In genomic region chr20:36052117-36052513, GRCh38 we compare ENCODE assay signal across 25 cellular contexts.
DNase-seq lines count a peak whose midpoint lies in the region; ATAC-seq and TF ChIP-seq lines count a peak whose summit lies in the region.
"Had no signal": no experiment of that assay in that cellular context is flagged by ENCODE, and none has a peak within 500 bp of the region (broad histone marks: within the 10 kb centered on the region; RNA-seq: fewer than 3 reads in every experiment).

No MANE protein-coding gene starts in this region.

- no peak overlapping the region for H4K8ac ChIP-seq in mesendoderm (ENCODE audit: low read depth, low read length)

- H3K4me3 ChIP-seq in breast epithelium (no peak overlapping the region), SK-N-MC (no peak overlapping the region), mesendoderm (ENCODE audit: low read length) (no peak overlapping the region), mucosa of descending colon (no peak overlapping the region)
- H3K4me3 ChIP-seq: right atrium auricular region had no signal

- whole genome bisulfite sequencing in mesendoderm (ENCODE audit: extremely low coverage, insufficient coverage, low lambda C conversion rate) = no CpG with 5 or more reads among the region's 6 CpGs

- no peaks in the 10 kb centered on the region for H3K79me1 ChIP-seq in mesendoderm (ENCODE audit: low read length)

- H3K27me3 ChIP-seq in breast epithelium (no peaks in the 10 kb centered on the region), mesendoderm (ENCODE audit: insufficient read depth, low read length, poor library complexity) (no peaks in the 10 kb centered on the region)
- H3K27me3 ChIP-seq: right atrium auricular region, transverse colon had no signal

- H3K4me1 ChIP-seq in breast epithelium (no peaks in the 10 kb centered on the region), mesendoderm (ENCODE audit: control insufficient read depth, low read depth, low read length) (peaks cover 5% of the 10 kb centered on the region), mucosa of descending colon (ENCODE audit: low read depth) (peaks cover 10% of the 10 kb centered on the region)

- H3K27ac ChIP-seq in breast epithelium (no peak overlapping the region), SK-N-MC (0 out of 2 replicates have a peak overlapping the region, but pooled peaks have one; percentile 87), mesendoderm (ENCODE audit: low read depth, low read length) (no peak overlapping the region)
- H3K27ac ChIP-seq: right atrium auricular region had no signal

- no peak overlapping the region for H3K4me3 Mint-ChIP-seq in MCF 10A (ENCODE audit: unreplicated experiment)

- no peak overlapping the region for H3K23ac ChIP-seq in mesendoderm (ENCODE audit: low read length)

- peaks cover 15% of the 10 kb centered on the region for H3K4me1 Mint-ChIP-seq in MCF 10A (ENCODE audit: insufficient read depth, unreplicated experiment)

- no peak overlapping the region for H3K18ac ChIP-seq in mesendoderm (ENCODE audit: low read length)

- no peak overlapping the region for H2BK120ac ChIP-seq in mesendoderm (ENCODE audit: low read depth, low read length)

- no peak for TF ChIP-seq POLR2A in breast epithelium (IDR thresholded peaks at IDR 0.05)

- no peak for DNase-seq in MCF 10A (ENCODE audit: unreplicated experiment)
- DNase-seq in breast epithelium (ENCODE audit: low spot score in 2 of 2) = no peak
- no peak for DNase-seq in SK-N-MC (ENCODE audit: low read depth, low spot score)
- DNase-seq in mesendoderm = no peak
- DNase-seq in mucosa of descending colon = no peak
- DNase-seq: ACHN; activated CD8-positive, alpha-beta memory T cell treated with anti-CD3 and anti-CD28 coated beads, Interleukin-2, amount 10 ng/mL, durations not matched to agents 7 days and 5 days; activated effector memory CD4-positive, alpha-beta T cell treated with Interleukin-2 at 50 U/mL for 16 hours; EL; KG1; NCI-H1092 treated with DMSO at 0.1 percent for 48 hours; NCI-H2081; NCI-H446 treated with DMSO at 0.1 percent for 48 hours; stimulated activated CD4-positive, alpha-beta T cell treated with anti-CD3 and anti-CD28 coated beads, Interleukin-15, amount 100 ng/mL, for 24 hours; stimulated activated naive B cell treated with anti-CD40 and anti-IgM and Interleukin-4, amounts not matched to agents 10 μg/mL and 1 μg/mL and 100 μg/mL, for 72 hours; T-helper 2 cell; transverse colon had no signal

- H3K9me3 ChIP-seq in breast epithelium (no peaks in the 10 kb centered on the region), SK-N-MC (ENCODE audit: low read depth, low read length) (no peaks in the 10 kb centered on the region), mucosa of descending colon (no peaks in the 10 kb centered on the region)
- H3K9me3 ChIP-seq: right atrium auricular region, transverse colon had no signal

- H3K9ac ChIP-seq in SK-N-MC (ENCODE audit: insufficient read length) (no peak overlapping the region), mesendoderm (ENCODE audit: low read length) (no peak overlapping the region)

- BruUV-seq in MCF 10A (replicated peaks; lab: Mats Ljungman, UMichigan) = no TSS peak

- TF ChIP-seq CTCF in MCF 10A (IDR thresholded peaks at IDR 0.05; ENCODE audit: unreplicated experiment) = no peak
- TF ChIP-seq CTCF in breast epithelium (IDR thresholded peaks at IDR 0.05) = no peak
- TF ChIP-seq CTCF in mucosa of descending colon (IDR thresholded peaks at IDR 0.05) = no peak

- CTCF ChIA-PET in MCF 10A (lab: Yijun Ruan, JAX) = interaction anchor here (1.1 to 2.5 kb wide), 3 partner anchors 45 to 87 kb away, joined by 3 to 17 read pairs (median 5); no protein-coding TSS in a partner anchor

- H2BK5ac ChIP-seq in mesendoderm (ENCODE audit: low read length) = no peak overlapping the region

- peak overlapping the region; percentile 61 for H3K56ac ChIP-seq in mesendoderm (ENCODE audit: low read length)

- peaks cover 21% of the 10 kb centered on the region for H3K36me3 Mint-ChIP-seq in MCF 10A (ENCODE audit: insufficient read depth, unreplicated experiment)

- H3K27ac Mint-ChIP-seq in MCF 10A (ENCODE audit: low read depth, unreplicated experiment) = peak overlapping the region; percentile 93
- H3K27ac Mint-ChIP-seq: stimulated activated naive B cell treated with anti-CD40 and anti-IgM and Interleukin-4, amounts not matched to agents 10 μg/mL and 1 μg/mL and 100 μg/mL, for 72 hours had no signal

- peaks cover 15% of the 10 kb centered on the region for H3K79me2 ChIP-seq in mesendoderm (ENCODE audit: control insufficient read depth, insufficient read depth, low read length)

- intact Hi-C loops in MCF 10A (cut with micrococcal nuclease) = loop anchor here (5.0 kb wide), 1 partner anchor 35 kb away; no protein-coding TSS in a partner anchor
- intact Hi-C loops in breast epithelium (cut with DNase I; ENCODE audit: low total_unique reads) = loop anchor here (10.0 kb wide), 1 partner anchor 83 kb away; no protein-coding TSS in a partner anchor
- intact Hi-C loops in mucosa of descending colon (cut with DNase I, micrococcal nuclease) = no loop called here

- H3K4me2 ChIP-seq in mesendoderm (ENCODE audit: low read length) = no peak overlapping the region

- H3K36me3 ChIP-seq in breast epithelium = no peaks in the 10 kb centered on the region
- peaks cover 8% of the 10 kb centered on the region for H3K36me3 ChIP-seq in SK-N-MC (ENCODE audit: insufficient read depth, low read length)
- no peaks in the 10 kb centered on the region for H3K36me3 ChIP-seq in mesendoderm (ENCODE audit: control insufficient read depth, insufficient read depth, low read length)
- no peaks in the 10 kb centered on the region for H3K36me3 ChIP-seq in mucosa of descending colon (ENCODE audit: low read depth)
- H3K36me3 ChIP-seq: right atrium auricular region, transverse colon had no signal

- H4K5ac ChIP-seq in mesendoderm (ENCODE audit: low read length) = no peak overlapping the region

- no peak overlapping the region for H2AK5ac ChIP-seq in mesendoderm (ENCODE audit: low read length)

- H3K9me3 Mint-ChIP-seq in MCF 10A (ENCODE audit: unreplicated experiment) = no peaks in the 10 kb centered on the region
- H3K9me3 Mint-ChIP-seq: endodermal cell; stimulated activated naive B cell treated with anti-CD40 and anti-IgM and Interleukin-4, amounts not matched to agents 10 μg/mL and 1 μg/mL and 100 μg/mL, for 72 hours had no signal

- H3K4ac ChIP-seq in mesendoderm (ENCODE audit: low read depth, low read length) = no peak overlapping the region

- ATAC-seq in HG02938 (IDR thresholded peaks at IDR 0.05; ENCODE audit: unreplicated experiment) (no peak), HG02678 (IDR thresholded peaks at IDR 0.05; ENCODE audit: unreplicated experiment) (no peak), GM19467 (IDR thresholded peaks at IDR 0.05; ENCODE audit: unreplicated experiment) (no peak), mucosa of descending colon (no peak)
- ATAC-seq: activated CD4-positive, CD25-positive, alpha-beta regulatory T cell treated with anti-CD3 and anti-CD28 coated beads, Interleukin-2, amount 50 U/mL, for 24 hours; activated CD8-positive, alpha-beta memory T cell treated with anti-CD3 and anti-CD28 coated beads, Interleukin-2, amount 10 ng/mL, durations not matched to agents 7 days and 5 days; HCT116; Right ventricle myocardium inferior; stimulated activated naive B cell treated with anti-CD40 and anti-IgM and Interleukin-4, amounts not matched to agents 10 μg/mL and 1 μg/mL and 100 μg/mL, for 72 hours had no signal

- no peak overlapping the region for H2BK15ac ChIP-seq in mesendoderm (replicated peaks; ENCODE audit: low read depth)

- no peaks in the 10 kb centered on the region for H3K27me3 Mint-ChIP-seq in MCF 10A (ENCODE audit: insufficient read depth, unreplicated experiment)

- POLR2A ChIA-PET in MCF 10A (lab: Yijun Ruan, JAX) = interaction anchor here (0.7 to 7.4 kb wide), 9 partner anchors 8 to 98 kb away, joined by 3 to 77 read pairs (median 6); partner anchors contain the start of gene SCAND1

Comparison
In these comparisons a context has a peak if more than half of its experiments do, and no peak if none do; other contexts are left out.
1. intact Hi-C loops: an anchor here in MCF 10A (5.0 kb wide) and breast epithelium (10.0 kb wide); none called in mucosa of descending colon.